ENCODE assay signal across 12 cellular contexts in the genomic region with DNA sequence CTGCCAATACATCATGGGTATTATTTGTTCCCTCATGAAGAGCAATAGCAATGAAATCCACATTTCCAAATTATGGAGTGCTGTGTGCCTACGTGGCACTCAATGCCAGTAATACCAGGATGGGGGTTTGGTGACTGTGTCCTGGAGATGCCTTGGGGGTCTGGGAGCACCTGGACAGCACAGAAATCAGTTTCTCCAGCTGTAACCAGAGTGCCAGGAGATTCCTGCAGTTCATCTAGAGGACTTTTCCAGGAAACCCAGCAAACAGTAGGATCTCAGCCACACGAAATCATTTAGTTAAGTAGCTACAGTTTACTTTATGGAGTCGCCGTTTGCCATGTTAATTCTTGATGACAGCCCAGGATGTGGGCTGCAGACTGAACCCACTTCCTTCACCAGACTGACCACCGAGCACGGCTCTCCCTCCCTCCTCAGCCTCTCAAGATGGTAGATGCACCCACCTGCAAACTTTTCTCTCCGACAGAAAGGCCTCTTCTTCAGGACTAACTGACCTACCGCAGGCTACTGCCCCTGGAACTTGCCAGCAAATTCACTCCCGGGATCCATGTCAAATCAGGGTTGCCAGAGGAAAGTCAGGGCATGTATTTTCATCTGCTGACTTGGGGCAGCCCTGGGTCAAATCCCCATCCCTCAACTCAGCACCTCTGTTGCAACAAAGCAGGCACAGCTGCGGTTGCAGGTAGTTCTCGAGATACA. TPM values are rescaled to one million over a fixed set of nuclear protein-coding genes. Genes with fewer than 3 reads are reported as not detected.
DNase-seq lines count a peak whose midpoint lies in the region; ATAC-seq, FAIRE-seq and TF ChIP-seq lines count a peak whose summit lies in the region.
"Had no signal": no experiment of that assay in that cellular context is flagged by ENCODE, and none has a peak within 500 bp of the region (broad histone marks: within the 10 kb centered on the region; RNA-seq: fewer than 3 reads in every experiment).

No MANE protein-coding gene starts in this region.

- H3K27ac ChIP-seq in neural progenitor cell (peak overlapping the region; percentile 29), PC-9 (no peak overlapping the region)

- H4K20me1 ChIP-seq in neural progenitor cell (ENCODE audit: low read depth) = peaks cover 17% of the 10 kb centered on the region
- H4K20me1 ChIP-seq in PC-9 (ENCODE audit: insufficient read depth) = no peaks in the 10 kb centered on the region

- H3K79me2 ChIP-seq in neural progenitor cell (ENCODE audit: low read depth) (no peaks in the 10 kb centered on the region), PC-9 (ENCODE audit: low read depth) (no peaks in the 10 kb centered on the region)

- no peaks in the 10 kb centered on the region for H3K36me3 Mint-ChIP-seq in T-helper 17 cell (ENCODE audit: low read depth)
- H3K36me3 Mint-ChIP-seq in neural progenitor cell = peaks cover 30% of the 10 kb centered on the region

- H3K27me3 ChIP-seq in neural progenitor cell (no peaks in the 10 kb centered on the region), PC-9 (ENCODE audit: insufficient read depth, low read depth) (no peaks in the 10 kb centered on the region)

- H2AFZ ChIP-seq in neural progenitor cell (replicated peaks) = no peak overlapping the region
- no peak overlapping the region for H2AFZ ChIP-seq in PC-9

- H3K9ac ChIP-seq in neural progenitor cell = no peak overlapping the region

- in situ Hi-C loops in G401 (cut with HindIII; ENCODE audit: low sequenced_read_pairs) = no loop called here

- H3K9me3 Mint-ChIP-seq in neural progenitor cell = no peaks in the 10 kb centered on the region

- intact Hi-C loops in PC-9 (cut with micrococcal nuclease; ENCODE audit: unreplicated experiment) = no loop called here

- H3K4me1 ChIP-seq in neural progenitor cell (no peaks in the 10 kb centered on the region), PC-9 (replicated peaks; ENCODE audit: insufficient read depth) (no peaks in the 10 kb centered on the region)

- FAIRE-seq in GM18507 (lab: Jason Lieb, UNC) = peak; percentile 31

- H3K36me3 ChIP-seq in neural progenitor cell = peaks cover 13% of the 10 kb centered on the region
- H3K36me3 ChIP-seq in PC-9 (ENCODE audit: low read depth) = 0 out of 2 replicates have a peak, but pooled peaks cover 8% of the 10 kb centered on the region

- H3K27me3 Mint-ChIP-seq in T-helper 17 cell (no peaks in the 10 kb centered on the region), neural progenitor cell (ENCODE audit: insufficient read depth, low read depth) (no peaks in the 10 kb centered on the region)

- no peak overlapping the region for H3K4me3 ChIP-seq in neural progenitor cell
- H3K4me3 ChIP-seq in PC-9 = no peak overlapping the region

- peak; percentile 29 for ATAC-seq in HG02884 (IDR thresholded peaks at IDR 0.05; ENCODE audit: unreplicated experiment)
- no peak for ATAC-seq in T-helper 17 cell

- H3K9me3 ChIP-seq in T-helper 17 cell (ENCODE audit: control insufficient read depth, low read length, poor library complexity, severe bottlenecking) = no peaks in the 10 kb centered on the region
- H3K9me3 ChIP-seq in neural progenitor cell (ENCODE audit: low read depth) = no peaks in the 10 kb centered on the region
- H3K9me3 ChIP-seq in PC-9 (ENCODE audit: insufficient read depth, low read depth) = no peaks in the 10 kb centered on the region

- POLR2A ChIA-PET in PC-9 (lab: Charles Lee; ENCODE audit: unreplicated experiment) = no interaction called here

- H3F3A ChIP-seq in neural progenitor cell (ENCODE audit: low read depth) = peaks cover 11% of the 10 kb centered on the region
- peaks cover 7% of the 10 kb centered on the region; the same call in 1 of the 2 replicates for H3F3A ChIP-seq in PC-9 (ENCODE audit: insufficient read depth, low read depth)

- peak overlapping the region; percentile 81 for H3K27ac Mint-ChIP-seq in T-helper 17 cell
- H3K27ac Mint-ChIP-seq in neural progenitor cell = no peak overlapping the region

- H3K4me1 Mint-ChIP-seq in T-helper 17 cell = peaks cover 23% of the 10 kb centered on the region
- H3K4me1 Mint-ChIP-seq in neural progenitor cell = no peaks in the 10 kb centered on the region

- no peak overlapping the region for H3K4me2 ChIP-seq in neural progenitor cell
- no peak overlapping the region for H3K4me2 ChIP-seq in PC-9

- H3K4me3 Mint-ChIP-seq in T-helper 17 cell = peak overlapping the region; percentile 73
- no peak overlapping the region for H3K4me3 Mint-ChIP-seq in neural progenitor cell

- H3K9me2 ChIP-seq in PC-9 (ENCODE audit: insufficient read depth) = no peaks in the 10 kb centered on the region

- no peak for TF ChIP-seq CTCF in neural progenitor cell (IDR thresholded peaks at IDR 0.05)
- TF ChIP-seq CTCF in PC-9 (conservative IDR thresholded peaks at IDR 0.05) = no peak

- CTCF ChIA-PET in PC-9 (lab: Charles Lee) = no interaction called here

- BruUV-seq in PC-9 (replicated peaks; lab: Mats Ljungman, UMichigan) = no TSS peak

- DNase-seq in GM18507 (ENCODE audit: extremely low spot score, insufficient read length, low read depth) = no peak
- no peak for DNase-seq in T-helper 17 cell
- DNase-seq in neural progenitor cell (ENCODE audit: low spot score) = no peak
- DNase-seq in stimulated activated naive CD4-positive, alpha-beta T cell (lab: John Stamatoyannopoulos, UW) = no peak
- no peak for DNase-seq in PC-9
- no peak for DNase-seq in G401 (ENCODE audit: low spot score)
- DNase-seq: activated CD4-positive, alpha-beta T cell treated with anti-CD3 and anti-CD28 coated beads for 1 hour; DMS79 treated with DMSO at 0.1 percent for 48 hours; effector CD8-positive, alpha-beta T cell; occipital lobe; SIG-M5 had no signal

RNA-seq across cellular contexts. Expression of a gene that starts 30.3 kb away (rescaled TPM):
- total RNA-seq in T-helper 17 cell (1 to 10 TPM; 1.3 to 1.8 TPM), neural progenitor cell (ENCODE audit: low replicate concordance) (65.8 and 71.3 TPM in 2 replicates), PC-9 (2021) (75.2 and 114 TPM in 2 replicates)
- 9.2 and 13.8 TPM in 2 replicates for total RNA-seq in G401 (2014; rRNA removed; shearing (Covaris generic))
